9 cellular contexts compared by ENCODE assay signal in the genomic region with DNA sequence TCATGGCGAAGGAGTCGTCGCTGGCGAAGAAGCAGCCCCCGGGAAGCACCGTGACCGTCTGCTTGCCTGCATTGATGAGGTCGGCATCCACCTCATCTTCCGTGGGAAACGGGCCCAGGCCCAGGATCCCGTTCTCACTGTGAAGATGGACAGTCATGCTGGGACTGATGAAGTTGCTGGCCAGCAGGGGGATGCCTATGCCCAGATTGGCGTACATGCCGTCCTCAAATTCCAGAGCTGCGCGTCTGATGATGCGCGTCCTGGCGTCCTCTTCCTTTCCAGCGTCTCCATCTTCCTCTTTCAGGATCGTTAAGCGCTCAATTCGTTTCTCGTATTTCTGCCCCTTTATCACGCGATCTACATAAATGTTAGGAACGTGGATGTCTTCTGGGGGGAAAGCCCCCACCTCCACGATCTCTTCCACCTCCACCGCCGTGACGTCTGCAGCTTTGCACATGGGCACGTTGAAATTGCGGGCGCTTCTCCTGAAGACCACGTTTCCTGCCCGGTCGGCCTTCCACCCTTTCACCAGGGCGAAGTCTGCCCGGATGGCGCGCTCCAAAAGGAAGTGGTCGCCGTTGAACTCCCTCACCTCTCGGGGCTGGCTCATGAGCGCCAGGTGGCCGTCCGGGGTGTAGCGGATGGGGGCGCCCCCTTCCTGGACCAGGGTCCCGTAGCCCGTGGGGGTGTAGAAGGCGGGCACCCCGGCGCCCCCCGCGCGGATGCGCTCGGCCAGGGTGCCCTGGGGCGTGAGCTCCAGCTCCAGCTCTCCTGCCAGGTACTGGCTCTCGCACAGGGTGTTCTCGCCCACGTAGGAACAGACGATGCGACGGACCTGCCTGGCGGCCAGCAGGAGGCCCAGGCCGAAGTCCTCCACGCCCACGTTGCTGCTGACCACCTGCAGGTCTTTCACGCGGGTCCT. TPM values are rescaled to one million over a fixed set of nuclear protein-coding genes. Genes with fewer than 3 reads are reported as not detected.
A peak's percentile ranks its signal among the peaks of the same experiment; 100 is the strongest.
DNase-seq lines count a peak whose midpoint lies in the region; ATAC-seq, FAIRE-seq and TF ChIP-seq lines count a peak whose summit lies in the region.
"Not testable (repeated sequence)": the region's sequence is repeated elsewhere in the genome, so short reads cannot be mapped to it uniquely, and the experiment has no call there.
"Had no signal": no experiment of that assay in that cellular context is flagged by ENCODE, and none has a peak within 500 bp of the region (broad histone marks: within the 10 kb centered on the region; RNA-seq: fewer than 3 reads in every experiment).

No MANE protein-coding gene starts in this region.

- not testable (repeated sequence) for H3K27me3 Mint-ChIP-seq in naive thymus-derived CD8-positive, alpha-beta T cell

- TF ChIP-seq POLR2A in heart left ventricle (IDR thresholded peaks at IDR 0.05) = not testable (repeated sequence)

- H3K9me3 Mint-ChIP-seq in naive thymus-derived CD8-positive, alpha-beta T cell = not testable (repeated sequence)

- POLR2A ChIA-PET in naive thymus-derived CD8-positive, alpha-beta T cell (lab: Charles Lee) = not testable (repeated sequence)

- H3K9me3 ChIP-seq in heart left ventricle = not testable (repeated sequence)

- not testable (repeated sequence) for H3K36me3 ChIP-seq in ACC112 (ENCODE audit: insufficient read depth, low read length); bronchial epithelial cell (ENCODE audit: control insufficient read depth, insufficient read depth, low read length); heart left ventricle

- ATAC-seq in SK-N-SH treated with all-trans-retinoic acid at 6 μM for 48 hours (peak; percentile 72), heart left ventricle (peak in 3 of 4 donors; percentile 26 to 69 (median 64))
- ATAC-seq in naive thymus-derived CD8-positive, alpha-beta T cell = peak; percentile 42 to 65

- peak overlapping the region in 6 of 10 donors; percentile 18 to 59 (median 44) for H3K4me3 Mint-ChIP-seq in naive thymus-derived CD8-positive, alpha-beta T cell

- DNase-seq in GM19239 (ENCODE audit: insufficient read length, low spot score); heart left ventricle: not testable (repeated sequence)
- DNase-seq in activated T-cell treated with anti-CD3 and anti-CD28 coated beads for 48 hours (ENCODE audit: low read depth) (peak; percentile 30), bronchial epithelial cell (ENCODE audit: low read depth) (peak; percentile 10)
- DNase-seq in naive thymus-derived CD8-positive, alpha-beta T cell = peak in 1 of 10 donors; percentile 29
- DNase-seq in stimulated activated CD4-positive, alpha-beta T cell treated with anti-CD3 and anti-CD28 coated beads, Interleukin-2, amount 100 ng/mL, for 24 hours = peak; percentile 54 to 58

- not testable (repeated sequence) for H3K27ac ChIP-seq in ACC112 (ENCODE audit: low read depth, low read length); heart left ventricle

- peak overlapping the region; percentile 74 for H3K4me3 ChIP-seq in ACC112 (ENCODE audit: low read depth, low read length)
- H3K4me3 ChIP-seq in bronchial epithelial cell (ENCODE audit: low read depth, low read length) = not testable (repeated sequence)
- peak overlapping the region in 1 of 12 donors; percentile 39 for H3K4me3 ChIP-seq in heart left ventricle

- H3K79me2 ChIP-seq in ACC112 (ENCODE audit: control insufficient read depth, insufficient read depth, low read length, unreplicated experiment) = not testable (repeated sequence)

- intact Hi-C loops in heart left ventricle (cut with DNase I) = not testable (repeated sequence)

- FAIRE-seq in GM19239 (lab: Jason Lieb, UNC) = peak; percentile 83
- not testable (repeated sequence) for FAIRE-seq in bronchial epithelial cell (lab: Jason Lieb, UNC)

- not testable (repeated sequence) for H3K4me1 ChIP-seq in ACC112 (ENCODE audit: control insufficient read depth, insufficient read depth, low read length, unreplicated experiment); heart left ventricle

- TF ChIP-seq CTCF in bronchial epithelial cell (IDR thresholded peaks at IDR 0.05; ENCODE audit: insufficient read depth, low read length, severe bottlenecking); heart left ventricle (IDR thresholded peaks at IDR 0.05): not testable (repeated sequence)

- not testable (repeated sequence) for H2AFZ ChIP-seq in ACC112 (ENCODE audit: low read length, unreplicated experiment)

- H3K36me3 Mint-ChIP-seq in naive thymus-derived CD8-positive, alpha-beta T cell = not testable (repeated sequence)

- not testable (repeated sequence) for H3K27ac Mint-ChIP-seq in naive thymus-derived CD8-positive, alpha-beta T cell

- not testable (repeated sequence) for H3K4me1 Mint-ChIP-seq in naive thymus-derived CD8-positive, alpha-beta T cell

- 8 to 28% (median 18%) methylated on average over 22 to 25 of the region's 71 CpGs for WGBS in heart left ventricle, 4 donors

- H3K27me3 ChIP-seq in ACC112 (ENCODE audit: insufficient read depth, low read length); bronchial epithelial cell (ENCODE audit: control insufficient read depth, insufficient read depth, low read length); heart left ventricle: not testable (repeated sequence)

RNA-seq across cellular contexts. Expression of a gene that starts 0.8 kb away (rescaled TPM):
- total RNA-seq in bronchial epithelial cell = 1.0 and 1.1 TPM in 2 replicates
- 1 to 10 TPM in 8 of 9 donors, under 1 TPM in 1; 0.75 to 7.5 (median 2.7) TPM for total RNA-seq in heart left ventricle
- 1 to 10 TPM; 1.3 to 5.0 TPM for polyA plus RNA-seq in heart left ventricle
- total RNA-seq in naive thymus-derived CD8-positive, alpha-beta T cell = not detected
- not detected for polyA plus RNA-seq in naive thymus-derived CD8-positive, alpha-beta T cell
- total RNA-seq: T-helper 1 cell treated with Interleukin-12 subunit alpha and Interleukin-12 subunit beta and Interleukin-4 antibody, amounts not matched to agents 30 ng/mL and 1 ng/mL, for 36 hours had no signal

RNA-seq across cellular contexts. Expression of a gene that starts 18.3 kb away (rescaled TPM):
- total RNA-seq in bronchial epithelial cell (0.90 and 1.3 TPM in 2 replicates), heart left ventricle (under 1 TPM; 0.19 to 0.68 (median 0.53) TPM)
- under 1 TPM; 0.08 to 0.19 TPM for polyA plus RNA-seq in heart left ventricle
- total RNA-seq in naive thymus-derived CD8-positive, alpha-beta T cell = under 1 TPM; 0.26 to 0.41 TPM
- polyA plus RNA-seq in naive thymus-derived CD8-positive, alpha-beta T cell = under 1 TPM in 1 of 3 donors, not detected in 2; 0.13 TPM

RNA-seq across cellular contexts. Expression of a gene that starts 31.7 kb away (rescaled TPM):
- total RNA-seq in bronchial epithelial cell (50.1 and 67.1 TPM in 2 replicates), heart left ventricle (10 to 100 TPM; 22.2 to 33.3 (median 27.9) TPM)
- polyA plus RNA-seq in heart left ventricle = 10 to 100 TPM; 33.7 to 45.3 TPM
- total RNA-seq in naive thymus-derived CD8-positive, alpha-beta T cell = 10 to 100 TPM; 86.9 to 88.3 TPM
- 100 to 1,000 TPM; 101 to 123 (median 102) TPM for polyA plus RNA-seq in naive thymus-derived CD8-positive, alpha-beta T cell
